Comparison of ENCODE assay signal across 8 cellular contexts in the genomic region with DNA sequence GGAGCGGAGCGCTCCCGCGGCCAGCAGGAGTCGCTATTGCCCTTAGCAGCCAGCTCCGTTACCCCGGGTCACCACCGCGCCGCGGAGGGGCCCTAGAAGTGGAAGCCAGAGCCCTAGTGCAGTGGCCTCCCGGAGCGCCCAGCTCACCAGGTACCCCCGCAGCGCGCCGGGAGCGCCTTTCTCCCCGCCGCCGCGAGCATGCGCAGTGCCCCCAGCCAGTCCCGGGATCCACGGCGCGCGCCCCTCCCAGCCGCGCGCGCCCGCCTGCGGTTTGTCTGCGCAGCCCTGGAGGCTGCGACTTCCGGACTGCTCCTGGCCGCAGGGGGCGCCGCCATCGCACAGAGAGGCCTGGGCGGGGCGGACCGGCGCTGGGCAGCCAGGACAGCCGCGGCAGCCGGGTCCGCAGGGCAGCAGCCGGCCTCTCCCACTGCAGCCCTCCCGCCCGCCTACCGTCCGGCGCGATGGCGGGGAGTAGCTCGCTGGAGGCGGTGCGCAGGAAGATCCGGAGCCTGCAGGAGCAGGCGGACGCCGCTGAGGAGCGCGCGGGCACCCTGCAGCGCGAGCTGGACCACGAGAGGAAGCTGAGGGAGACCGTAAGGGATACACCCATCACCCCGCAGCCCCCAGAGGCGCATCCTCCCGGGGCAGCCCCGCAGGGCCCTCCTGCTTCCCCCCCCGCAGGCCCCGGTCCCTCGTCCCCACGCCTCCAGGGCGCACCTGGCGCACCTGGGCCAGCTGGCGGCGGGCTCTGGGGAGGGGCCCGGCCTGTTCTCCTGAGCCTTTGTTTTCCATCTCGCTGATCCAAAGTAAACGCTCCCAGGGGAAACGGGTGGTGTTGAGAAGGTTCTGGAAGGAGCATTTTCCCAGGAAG. TPM values are rescaled to one million over a fixed set of nuclear protein-coding genes. Genes with fewer than 3 reads are reported as not detected.
DNase-seq lines count a peak whose midpoint lies in the region; ATAC-seq and TF ChIP-seq lines count a peak whose summit lies in the region.

No MANE protein-coding gene starts in this region.

- H3K4me1 ChIP-seq in RWPE2 (ENCODE audit: insufficient read depth, poor library complexity, severe bottlenecking) (peaks cover 43% of the 10 kb centered on the region), neural progenitor cell (peaks cover 59% of the 10 kb centered on the region), stomach smooth muscle (ENCODE audit: control insufficient read depth, insufficient read depth, low read length) (peaks cover 50% of the 10 kb centered on the region)

- H3K4me3 ChIP-seq in RWPE2 (ENCODE audit: severe bottlenecking) (peak overlapping the region; percentile 46), fibroblast of villous mesenchyme (ENCODE audit: low read depth, low read length) (peak overlapping the region; percentile 82), neural progenitor cell (peak overlapping the region; percentile 94), stomach smooth muscle (ENCODE audit: low read length in 2 of 2) (peak overlapping the region; percentile 97 to 98)

- no peaks in the 10 kb centered on the region for H3K9me3 ChIP-seq in RWPE2 (ENCODE audit: severe bottlenecking)
- no peaks in the 10 kb centered on the region for H3K9me3 ChIP-seq in neural progenitor cell (ENCODE audit: low read depth)
- no peaks in the 10 kb centered on the region for H3K9me3 ChIP-seq in stomach smooth muscle (ENCODE audit: control insufficient read depth in 2 of 2, low read length in 2 of 2)

- H3K9me3 Mint-ChIP-seq in neural progenitor cell = no peaks in the 10 kb centered on the region

- H3K27me3 Mint-ChIP-seq in neural progenitor cell (ENCODE audit: insufficient read depth, low read depth) = no peaks in the 10 kb centered on the region

- H3K9ac ChIP-seq in neural progenitor cell = peak overlapping the region; percentile 7
- H3K9ac ChIP-seq in stomach smooth muscle (ENCODE audit: low read length in 2 of 2) = peak overlapping the region; percentile 43 to 99

- peaks cover 89% of the 10 kb centered on the region for H4K20me1 ChIP-seq in neural progenitor cell (ENCODE audit: low read depth)

- H3K79me2 ChIP-seq in neural progenitor cell (ENCODE audit: low read depth) = peaks cover 89% of the 10 kb centered on the region

- no peak overlapping the region for H3K27ac Mint-ChIP-seq in neural progenitor cell

- H3K4me2 ChIP-seq in neural progenitor cell = peak overlapping the region; percentile 98

- peaks cover 30% of the 10 kb centered on the region for H3K36me3 Mint-ChIP-seq in neural progenitor cell

- H3K36me3 ChIP-seq in RWPE2 (ENCODE audit: low read depth) (peaks cover 43% of the 10 kb centered on the region), neural progenitor cell (peaks cover 10% of the 10 kb centered on the region), stomach smooth muscle (ENCODE audit: control insufficient read depth in 2 of 2, insufficient read depth in 2 of 2, low read length in 2 of 2) (peaks cover 25 to 52% of the 10 kb centered on the region in 2 donors)

- H3K27ac ChIP-seq in RWPE2 (ENCODE audit: poor library complexity, severe bottlenecking) (peak overlapping the region; percentile 59), neural progenitor cell (peak overlapping the region; percentile 17), stomach smooth muscle (ENCODE audit: low read length) (peak overlapping the region; percentile 98)

- H3F3A ChIP-seq in neural progenitor cell (ENCODE audit: low read depth) = peaks cover 75% of the 10 kb centered on the region

- H3K4me1 Mint-ChIP-seq in neural progenitor cell = peaks cover 72% of the 10 kb centered on the region

- H3K27me3 ChIP-seq in RWPE2 (ENCODE audit: insufficient read depth, poor library complexity, severe bottlenecking) (no peaks in the 10 kb centered on the region), neural progenitor cell (no peaks in the 10 kb centered on the region), stomach smooth muscle (ENCODE audit: control insufficient read depth in 1 of 2, insufficient read depth in 2 of 2, low read length in 2 of 2) (no peaks in the 10 kb centered on the region)

- peak; percentile 94 for TF ChIP-seq CTCF in LNCAP (IDR thresholded peaks at IDR 0.05)
- peak; percentile 100 for TF ChIP-seq CTCF in RWPE2 (IDR thresholded peaks at IDR 0.05; ENCODE audit: poor library complexity, severe bottlenecking)
- peak; percentile 90 for TF ChIP-seq CTCF in fibroblast of villous mesenchyme (IDR thresholded peaks at IDR 0.05; ENCODE audit: insufficient read depth, low read depth, low read length)
- peak; percentile 88 for TF ChIP-seq CTCF in neural progenitor cell (IDR thresholded peaks at IDR 0.05)

- H2AFZ ChIP-seq in neural progenitor cell (replicated peaks) = no peak overlapping the region

- peak; percentile 62 for ATAC-seq in RWPE2 (ENCODE audit: low read depth)

- peak overlapping the region; percentile 90 for H3K4me3 Mint-ChIP-seq in neural progenitor cell

- DNase-seq in EL (peak; percentile 96), H4 (ENCODE audit: low spot score) (peak; percentile 92), RWPE2 (ENCODE audit: low spot score) (peak; percentile 98), fibroblast of villous mesenchyme (ENCODE audit: low read depth) (peak; percentile 95), neural progenitor cell (ENCODE audit: low spot score) (peak; percentile 97)
- DNase-seq in activated effector memory CD4-positive, alpha-beta T cell treated with anti-CD3 and anti-CD28 coated beads, Interleukin-2, amount 50 U/mL, for 16 hours = peak; percentile 94

RNA-seq across cellular contexts. Expression of gene TPM1, which starts 5.8 kb away (rescaled TPM):
- 375 and 436 TPM in 2 replicates for total RNA-seq in H4 (2014; rRNA removed; shearing (Covaris generic))
- 2,255 and 2,551 TPM in 2 replicates for total RNA-seq in fibroblast of villous mesenchyme
- 614 and 623 TPM in 2 replicates for total RNA-seq in neural progenitor cell (ENCODE audit: low replicate concordance)

Comparison
In these comparisons a context has a peak if more than half of its experiments do, and no peak if none do; other contexts are left out.
1. Peak in every context shown above with its lines: DNase-seq, ATAC-seq, H3K4me3 ChIP-seq and H3K27ac ChIP-seq.
2. H3K27ac ChIP-seq: peak in every context shown above with its lines; median percentile 98 in stomach smooth muscle; 59 in RWPE2; 17 in neural progenitor cell.
3. H3K4me3 ChIP-seq: peak in every context shown above with its lines; median percentile 98 in stomach smooth muscle; 94 in neural progenitor cell; 82 in fibroblast of villous mesenchyme; 46 in RWPE2.